18 cellular contexts compared by ENCODE assay signal in the genomic region with DNA sequence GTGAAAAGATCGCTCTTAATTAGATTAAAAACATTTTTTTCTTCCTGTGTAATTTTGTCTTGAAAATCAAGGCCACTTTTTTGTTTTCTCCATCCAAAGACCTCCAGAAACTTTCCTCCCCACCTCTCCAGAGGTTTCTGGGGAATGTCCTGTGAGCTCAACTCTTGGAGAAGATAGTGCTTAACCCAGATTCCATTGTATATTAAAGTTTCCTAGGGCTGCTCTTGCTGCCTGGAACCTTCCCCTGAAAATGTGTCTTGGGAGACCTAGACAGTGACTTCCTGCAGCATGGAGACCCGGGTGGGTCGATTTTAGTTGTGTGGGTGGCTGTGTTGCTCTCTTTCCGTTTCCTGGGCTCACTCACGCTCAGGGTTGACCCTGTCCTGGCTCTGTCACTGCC.
"Had no signal": no experiment of that assay in that cellular context is flagged by ENCODE, and none has a peak within 500 bp of the region (broad histone marks: within the 10 kb centered on the region; RNA-seq: fewer than 3 reads in every experiment).

No MANE protein-coding gene starts in this region.

- ATAC-seq: activated CD4-positive, CD25-positive, alpha-beta regulatory T cell treated with anti-CD3 and anti-CD28 coated beads, Interleukin-2, amount 50 U/mL, for 24 hours; mucosa of descending colon had no signal

- DNase-seq: activated CD4-positive, alpha-beta memory T cell treated with anti-CD3 and anti-CD28 coated beads, Interleukin-2, amount 10 ng/mL, durations not matched to agents 7 days and 5 days; activated CD4-positive, alpha-beta T cell treated with anti-CD3 and anti-CD28 coated beads, Interleukin-2, amount 10 ng/mL, durations not matched to agents 24 days and 14 days; activated effector memory CD4-positive, alpha-beta T cell treated with anti-CD3 and anti-CD28 coated beads, Interleukin-2, amount 50 U/mL, for 16 hours; activated naive CD4-positive, alpha-beta T cell treated with anti-CD3 and anti-CD28 coated beads, Interleukin-2, amount 10 ng/mL, durations not matched to agents 7 days and 5 days; activated T-cell treated with anti-CD3 and anti-CD28 coated beads for 4 hours; amygdala; foreskin melanocyte; hippocampal formation; mucosa of descending colon; stimulated activated CD4-positive, alpha-beta T cell treated with anti-CD3 and anti-CD28 coated beads, Interleukin-12 subunit alpha, Interleukin-12 subunit beta, amount 100 ng/mL, for 4 hours; stomach; transverse colon had no signal

- H3K27ac ChIP-seq: prostate gland, stomach, transverse colon, vagina, VCaP had no signal

- H3K4me3 ChIP-seq: mucosa of descending colon, prostate gland, stomach, transverse colon, vagina had no signal

- H3K27me3 Mint-ChIP-seq: activated CD4-positive, alpha-beta memory T cell treated with anti-CD3 and anti-CD28 coated beads, Interleukin-2, amount 10 ng/mL, durations not matched to agents 7 days and 5 days; activated CD4-positive, alpha-beta T cell treated with anti-CD3 and anti-CD28 coated beads, Interleukin-2, amount 10 ng/mL, durations not matched to agents 24 days and 14 days; activated naive CD4-positive, alpha-beta T cell treated with anti-CD3 and anti-CD28 coated beads, Interleukin-2, amount 10 ng/mL, durations not matched to agents 7 days and 5 days; memory B cell had no signal

- H3K36me3 ChIP-seq: prostate gland, transverse colon, vagina had no signal

- H3K4me1 ChIP-seq: prostate gland, transverse colon, vagina had no signal

- H3K27ac Mint-ChIP-seq: activated CD4-positive, alpha-beta memory T cell treated with anti-CD3 and anti-CD28 coated beads, Interleukin-2, amount 10 ng/mL, durations not matched to agents 7 days and 5 days; activated CD4-positive, alpha-beta T cell treated with anti-CD3 and anti-CD28 coated beads, Interleukin-2, amount 10 ng/mL, durations not matched to agents 24 days and 14 days; activated naive CD4-positive, alpha-beta T cell treated with anti-CD3 and anti-CD28 coated beads, Interleukin-2, amount 10 ng/mL, durations not matched to agents 7 days and 5 days; memory B cell had no signal

- H3K4me1 Mint-ChIP-seq: activated CD4-positive, alpha-beta memory T cell treated with anti-CD3 and anti-CD28 coated beads, Interleukin-2, amount 10 ng/mL, durations not matched to agents 7 days and 5 days; activated CD4-positive, alpha-beta T cell treated with anti-CD3 and anti-CD28 coated beads, Interleukin-2, amount 10 ng/mL, durations not matched to agents 24 days and 14 days; activated naive CD4-positive, alpha-beta T cell treated with anti-CD3 and anti-CD28 coated beads, Interleukin-2, amount 10 ng/mL, durations not matched to agents 7 days and 5 days had no signal

- H3K9me3 ChIP-seq: prostate gland had no signal

- H3K4me3 Mint-ChIP-seq: activated CD4-positive, alpha-beta memory T cell treated with anti-CD3 and anti-CD28 coated beads, Interleukin-2, amount 10 ng/mL, durations not matched to agents 7 days and 5 days; activated CD4-positive, alpha-beta T cell treated with anti-CD3 and anti-CD28 coated beads, Interleukin-2, amount 10 ng/mL, durations not matched to agents 24 days and 14 days; activated naive CD4-positive, alpha-beta T cell treated with anti-CD3 and anti-CD28 coated beads, Interleukin-2, amount 10 ng/mL, durations not matched to agents 7 days and 5 days; memory B cell; neural crest cell had no signal

- H3K27me3 ChIP-seq: stomach, transverse colon, vagina had no signal
